In genomic region chr7:138033241-138033640, GRCh38 we compare ENCODE assay signal across 14 cellular contexts. TPM values are rescaled to one million over a fixed set of nuclear protein-coding genes. Genes with fewer than 3 reads are reported as not detected.
DNase-seq lines count a peak whose midpoint lies in the region; ATAC-seq and TF ChIP-seq lines count a peak whose summit lies in the region.
"Had no signal": no experiment of that assay in that cellular context is flagged by ENCODE, and none has a peak within 500 bp of the region (broad histone marks: within the 10 kb centered on the region; RNA-seq: fewer than 3 reads in every experiment).

No MANE protein-coding gene starts in this region.

- no peak overlapping the region for H2BK15ac ChIP-seq in H9 (ENCODE audit: low read depth, low read length)

- peak; percentile 84 for ATAC-seq in left lobe of liver
- ATAC-seq in HG02973 (IDR thresholded peaks at IDR 0.05; ENCODE audit: unreplicated experiment), result no peak

- no TSS peak for BruUV-seq in Caco-2 (replicated peaks; lab: Mats Ljungman, UMichigan)

- H3K4me3 Mint-ChIP-seq in H9 (no peak overlapping the region), Caco-2 (ENCODE audit: unreplicated experiment) (no peak overlapping the region)
- H3K4me3 Mint-ChIP-seq: CD4-positive, alpha-beta memory T cell had no signal

- no peak overlapping the region for H3K14ac ChIP-seq in H9 (ENCODE audit: insufficient read depth, low read length)

- H3K23me2 ChIP-seq in H9 (ENCODE audit: insufficient read length, low read depth, low read length, poor library complexity, severe bottlenecking), result no peaks in the 10 kb centered on the region

- H4K91ac ChIP-seq in H9 (ENCODE audit: insufficient read length, low read depth, low read length), result no peak overlapping the region

- H3K27me3 ChIP-seq in H9 (ENCODE audit: insufficient read depth, low read length), result no peaks in the 10 kb centered on the region
- H3K27me3 ChIP-seq in Caco-2 (replicated peaks; ENCODE audit: control insufficient read depth, insufficient read depth, low read length), result no peaks in the 10 kb centered on the region
- H3K27me3 ChIP-seq: BE2C had no signal

- H2BK120ac ChIP-seq in H9 (ENCODE audit: low read depth, low read length, poor library complexity, severe bottlenecking), result no peak overlapping the region

- H3K9ac ChIP-seq in H9 (ENCODE audit: extremely low read depth, insufficient read length, low read length), result no peak overlapping the region

- H2AFZ ChIP-seq in H9 (ENCODE audit: low read length), result no peak overlapping the region

- H3K27me3 Mint-ChIP-seq in H9 (ENCODE audit: low read depth), result no peaks in the 10 kb centered on the region; the same call in 1 of the 2 replicates
- no peaks in the 10 kb centered on the region for H3K27me3 Mint-ChIP-seq in Caco-2 (ENCODE audit: insufficient read depth, unreplicated experiment)

- no peak overlapping the region for H3K4me2 ChIP-seq in H9 (ENCODE audit: insufficient read depth, insufficient read length, low read length)

- no peak overlapping the region for H3K23ac ChIP-seq in H9 (ENCODE audit: insufficient read length, low read depth, low read length)

- POLR2A ChIA-PET in Caco-2 (lab: Charles Lee), result no interaction called here

- DNase-seq in H9, result no peak
- DNase-seq in amniotic epithelial cell (ENCODE audit: low read depth), result peak; percentile 2
- no peak for DNase-seq in left lobe of liver (ENCODE audit: low spot score)
- peak; percentile 51 for DNase-seq in renal cortical epithelial cell (ENCODE audit: low read depth)
- no peak for DNase-seq in Caco-2
- no peak for DNase-seq in T1000 (lab: John Stamatoyannopoulos, UW)
- DNase-seq: BE2C; CD4-positive, alpha-beta memory T cell; DMS153; DMS79 treated with DMSO at 0.1 percent for 48 hours; EL; GOT3 had no signal

- H3K18ac ChIP-seq in H9 (ENCODE audit: insufficient read length, low read depth, low read length), result no peak overlapping the region

- no peak overlapping the region for H3K56ac ChIP-seq in H9 (ENCODE audit: insufficient read length, low read depth, low read length)

- H4K8ac ChIP-seq in H9 (replicated peaks; ENCODE audit: insufficient read length, low read depth, low read length), result no peak overlapping the region

- no peaks in the 10 kb centered on the region for H4K20me1 ChIP-seq in H9 (ENCODE audit: control insufficient read depth, insufficient read depth, insufficient read length)

- CTCF ChIA-PET in Caco-2 (lab: Charles Lee), result no interaction called here

- H2BK12ac ChIP-seq in H9 (ENCODE audit: insufficient read length, low read depth, low read length), result no peak overlapping the region

- H3K4me1 Mint-ChIP-seq in H9 (peaks cover 34% of the 10 kb centered on the region in 2 experiments), Caco-2 (ENCODE audit: low read depth, unreplicated experiment) (peaks cover 21% of the 10 kb centered on the region)
- H3K4me1 Mint-ChIP-seq: CD4-positive, alpha-beta memory T cell had no signal

- no peaks in the 10 kb centered on the region for H3K4me1 ChIP-seq in H9 (ENCODE audit: insufficient read depth, low read length)
- peaks cover 19% of the 10 kb centered on the region for H3K4me1 ChIP-seq in Caco-2
- H3K4me1 ChIP-seq: BE2C had no signal

- H3K4me3 ChIP-seq in Caco-2 (ENCODE audit: low read depth, low read length), result no peak overlapping the region

- H3K27ac Mint-ChIP-seq in H9 (no peak overlapping the region), Caco-2 (ENCODE audit: unreplicated experiment) (no peak overlapping the region)
- H3K27ac Mint-ChIP-seq: CD4-positive, alpha-beta memory T cell had no signal

- no peak overlapping the region for H3K27ac ChIP-seq in H9 (ENCODE audit: insufficient read length, low read depth, low read length)
- H3K27ac ChIP-seq: C4-2B had no signal

- WGBS in H9 (ENCODE audit: extremely low coverage, insufficient read length, low lambda C conversion rate), result no CpG with 5 or more reads among the region's 4 CpGs

- H3K36me3 ChIP-seq in Caco-2 (ENCODE audit: control insufficient read depth, insufficient read depth, low read length), result no peaks in the 10 kb centered on the region
- H3K36me3 ChIP-seq: BE2C had no signal

- H3K79me1 ChIP-seq in H9 (ENCODE audit: insufficient read depth, low read depth, low read length, poor library complexity, severe bottlenecking), result no peaks in the 10 kb centered on the region

- H2BK20ac ChIP-seq in H9 (ENCODE audit: low read depth, low read length, poor library complexity, severe bottlenecking), result peak overlapping the region; percentile 14

- H3K79me2 ChIP-seq in H9 (ENCODE audit: insufficient read depth, low read length), result no peaks in the 10 kb centered on the region

- no peak overlapping the region for H2BK5ac ChIP-seq in H9 (ENCODE audit: insufficient read length, low read length)

- no peak overlapping the region for H4K5ac ChIP-seq in H9 (ENCODE audit: insufficient read length, low read depth, low read length)

- H3K36me3 Mint-ChIP-seq in H9 (ENCODE audit: insufficient read depth in 1 of 3, low read depth in 3 of 3) (peaks cover 23 to 32% (median 25%) of the 10 kb centered on the region in 3 experiments), Caco-2 (ENCODE audit: insufficient read depth, unreplicated experiment) (no peaks in the 10 kb centered on the region)

- no peak overlapping the region for H2AK5ac ChIP-seq in H9 (ENCODE audit: insufficient read length, low read length)

- H3K9me3 Mint-ChIP-seq in H9 (peaks cover 30 to 41% of the 10 kb centered on the region in 2 experiments), Caco-2 (ENCODE audit: unreplicated experiment) (peaks cover 39% of the 10 kb centered on the region)

- intact Hi-C loops in Caco-2 (cut with micrococcal nuclease; ENCODE audit: unreplicated experiment), result no loop called here

- no peak overlapping the region for H3T11ph ChIP-seq in H9 (ENCODE audit: low read length)

- H3K4ac ChIP-seq in H9 (ENCODE audit: low read depth, low read length), result no peak overlapping the region

- no peak for TF ChIP-seq CTCF in H9 (conservative IDR thresholded peaks at IDR 0.05)
- no peak for TF ChIP-seq CTCF in Caco-2 (IDR thresholded peaks at IDR 0.05; ENCODE audit: insufficient read depth in 1 of 2, low read depth in 1 of 2, low read length in 1 of 2, severe bottlenecking in 1 of 2, unreplicated experiment in 1 of 2)

- peaks cover 13% of the 10 kb centered on the region for H3K9me3 ChIP-seq in H9 (ENCODE audit: control insufficient read depth, low read depth, low read length)
- H3K9me3 ChIP-seq in Caco-2, result peaks cover 40% of the 10 kb centered on the region
- H3K9me3 ChIP-seq: BE2C had no signal

RNA-seq across cellular contexts. Expression of gene CREB3L2, which starts 31.4 kb away (rescaled TPM):
- 58.1 and 60.7 TPM in 2 replicates for total RNA-seq in H9 (2021)
- 27.1 TPM for total RNA-seq in left lobe of liver
- total RNA-seq in renal cortical epithelial cell, result 17.0 and 30.1 TPM in 2 replicates
- total RNA-seq in Caco-2 (2022), result 106 and 123 TPM in 2 replicates

RNA-seq across cellular contexts. Expression of gene AKR1D1, which starts 43.0 kb away (rescaled TPM):
- total RNA-seq in H9 (2021) (0.31 and 0.48 TPM in 2 replicates), left lobe of liver (206 TPM), renal cortical epithelial cell (not detected in 2 replicates), Caco-2 (2022) (2.2 and 2.3 TPM in 2 replicates)
- total RNA-seq: CD4-positive, alpha-beta memory T cell had no signal

Comparison
In these comparisons a context has a peak if more than half of its experiments do, and no peak if none do; other contexts are left out.
1. DNase-seq: peak in amniotic epithelial cell (single experiment) and renal cortical epithelial cell (single experiment); none in H9 (single experiment), left lobe of liver (single experiment), Caco-2 (0 of 2) and T1000 (single experiment).
2. RNA of gene AKR1D1, which starts 43.0 kb away (total RNA-seq): 206 TPM in left lobe of liver (single experiment); 2.2 to 2.3 TPM in Caco-2, 0.31 to 0.48 TPM in H9 and not detected in renal cortical epithelial cell; every median in the first group is over 10 times any median in the second.